Comparison of ENCODE assay signal across 1 cellular context in genomic region chr16:67893791-67894399, GRCh38.
TF ChIP-seq lines count a peak whose summit lies in the region.

No MANE protein-coding gene starts in this region.

TF ChIP-seq in HepG2, 621 proteins besides CTCF, POLR2A, EP300 and RAD21 (continued from another document and continues in another):
- TF ChIP-seq ZBTB4 (CRISPR knock-in tag; IDR thresholded peaks at IDR 0.05; ENCODE audit: borderline replicate concordance) = 0 out of 2 replicates have a peak, but pooled peaks have one; percentile 7
- no peak for TF ChIP-seq TEF (CRISPR knock-in tag; IDR thresholded peaks at IDR 0.05)
- TF ChIP-seq IKZF1 (IDR thresholded peaks at IDR 0.05) = no peak
- no peak for TF ChIP-seq TAF15 (IDR thresholded peaks at IDR 0.05; ENCODE audit: low read depth, low read length, poor library complexity, severe bottlenecking)
- TF ChIP-seq ZNF646 (CRISPR knock-in tag; IDR thresholded peaks at IDR 0.05) = no peak
- TF ChIP-seq ZNF737 (CRISPR knock-in tag; IDR thresholded peaks at IDR 0.05; ENCODE audit: borderline replicate concordance) = peak; percentile 56; the same call in 1 of the 2 replicates
- no peak for TF ChIP-seq MEIS1 (CRISPR knock-in tag; IDR thresholded peaks at IDR 0.05; ENCODE audit: borderline replicate concordance)
- TF ChIP-seq GABPA (IDR thresholded peaks at IDR 0.05; ENCODE audit: low read depth, low read length) = no peak
- TF ChIP-seq GABPA (CRISPR knock-in tag; IDR thresholded peaks at IDR 0.05; ENCODE audit: low read depth) = no peak
- TF ChIP-seq SMC3 (IDR thresholded peaks at IDR 0.05; ENCODE audit: low read length) = no peak
- TF ChIP-seq PCBP2 (optimal IDR thresholded peaks at IDR 0.05; ENCODE audit: low read depth, low read length, poor library complexity, severe bottlenecking) = no peak
- TF ChIP-seq LCORL (IDR thresholded peaks at IDR 0.05) = no peak
- peak; percentile 65; the same call in 1 of the 2 replicates for TF ChIP-seq LCORL (CRISPR knock-in tag; IDR thresholded peaks at IDR 0.05)
- no peak for TF ChIP-seq SKIL (CRISPR knock-in tag; IDR thresholded peaks at IDR 0.05; ENCODE audit: borderline replicate concordance)
- no peak for TF ChIP-seq AHDC1 (CRISPR knock-in tag; IDR thresholded peaks at IDR 0.05; ENCODE audit: borderline replicate concordance)
- no peak for TF ChIP-seq FOXM1 (CRISPR knock-in tag; IDR thresholded peaks at IDR 0.05)
- TF ChIP-seq ZHX2 (IDR thresholded peaks at IDR 0.05; ENCODE audit: low read depth) = no peak
- TF ChIP-seq ZHX2 (CRISPR knock-in tag; IDR thresholded peaks at IDR 0.05; ENCODE audit: borderline replicate concordance) = no peak
- TF ChIP-seq ARID5B (CRISPR knock-in tag; IDR thresholded peaks at IDR 0.05) = no peak
